In the genomic region with DNA sequence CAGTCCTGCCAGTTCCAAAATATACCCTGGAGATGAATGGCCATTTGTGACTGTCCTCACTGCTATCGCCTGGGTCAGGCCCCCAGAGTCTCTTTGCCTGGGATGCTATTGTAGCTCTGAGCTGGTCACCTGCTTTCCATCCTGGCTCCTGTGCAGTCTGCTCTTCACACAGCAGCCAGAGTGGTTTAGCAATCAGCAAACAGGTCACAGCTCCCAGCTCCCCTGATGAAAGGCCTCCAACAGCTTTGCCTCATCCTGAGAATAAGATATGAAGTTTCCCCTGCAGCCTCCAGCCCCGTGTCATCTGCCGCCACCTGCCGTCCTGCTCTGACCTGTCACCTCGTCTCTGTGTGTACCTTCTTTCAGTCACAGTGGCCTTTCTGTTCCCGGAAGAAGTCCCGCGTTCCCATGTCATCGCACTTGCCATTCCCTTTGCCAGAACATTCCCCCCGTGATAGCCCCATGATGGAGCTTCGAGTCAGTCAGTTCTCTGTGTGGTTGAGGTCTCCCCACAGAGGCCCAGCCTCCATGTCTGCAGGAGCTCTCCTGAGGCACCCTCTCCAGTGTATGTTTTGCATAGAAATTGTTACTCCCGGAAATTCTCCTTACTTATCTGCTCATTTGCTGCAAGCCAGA, we compare ENCODE assay signal across 10 cellular contexts.
DNase-seq lines count a peak whose midpoint lies in the region; ATAC-seq lines count a peak whose summit lies in the region.
"Had no signal": no experiment of that assay in that cellular context is flagged by ENCODE, and none has a peak within 500 bp of the region (broad histone marks: within the 10 kb centered on the region; RNA-seq: fewer than 3 reads in every experiment).

No MANE protein-coding gene starts in this region.

- DNase-seq in ELR (ENCODE audit: low read depth), result peak; percentile 4
- peak; percentile 54 for DNase-seq in NCI-H1694 treated with DMSO at 0.1 percent for 48 hours (lab: John Stamatoyannopoulos, UW)
- DNase-seq in SW480 (ENCODE audit: low spot score), result peak; percentile 6
- DNase-seq in mesenteric fat pad (ENCODE audit: low spot score), result peak; percentile 72
- no peak for DNase-seq in Kasumi-1 (lab: John Stamatoyannopoulos, UW)
- no peak for DNase-seq in iPS-NIHi11 (ENCODE audit: low spot score)
- DNase-seq: activated naive CD4-positive, alpha-beta T cell treated with Interleukin-2 at 50 U/mL for 16 hours; dermis blood vessel endothelial cell had no signal

- no peak for ATAC-seq in GM18858 (IDR thresholded peaks at IDR 0.05; ENCODE audit: unreplicated experiment)
- ATAC-seq in HG02571 (IDR thresholded peaks at IDR 0.05; ENCODE audit: unreplicated experiment), result no peak

Comparison
In these comparisons a context has a peak if more than half of its experiments do, and no peak if none do; other contexts are left out.
1. DNase-seq: peak in ELR (single experiment), NCI-H1694 treated with DMSO at 0.1 percent for 48 hours (single experiment), SW480 (single experiment) and mesenteric fat pad (single experiment); none in Kasumi-1 (0 of 2) and iPS-NIHi11 (single experiment).